ENCODE assay signal across 24 cellular contexts in the genomic region with DNA sequence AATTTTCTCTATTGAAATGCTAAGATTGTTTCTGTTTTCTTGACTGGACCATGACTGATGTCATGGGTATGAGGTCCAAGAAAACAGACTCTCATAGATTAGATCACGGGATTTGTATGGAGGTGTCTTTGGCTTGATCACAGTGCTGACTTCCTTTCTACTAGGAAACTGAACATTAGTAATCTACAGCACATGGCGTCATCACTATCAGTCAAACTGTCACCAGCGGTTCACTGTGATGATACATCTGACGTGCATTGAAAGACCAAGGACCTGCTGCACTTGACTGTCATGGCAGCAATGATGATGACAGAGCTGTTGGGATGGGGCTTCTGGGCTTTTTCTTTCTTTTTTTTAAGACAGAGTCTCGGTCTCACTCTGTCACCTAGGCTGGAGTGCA. TPM values are rescaled to one million over a fixed set of nuclear protein-coding genes. Genes with fewer than 3 reads are reported as not detected.
DNase-seq lines count a peak whose midpoint lies in the region; ATAC-seq, FAIRE-seq and TF ChIP-seq lines count a peak whose summit lies in the region.
"Had no signal": no experiment of that assay in that cellular context is flagged by ENCODE, and none has a peak within 500 bp of the region (broad histone marks: within the 10 kb centered on the region; RNA-seq: fewer than 3 reads in every experiment).

No MANE protein-coding gene starts in this region.

- POLR2A ChIA-PET in K562 (lab: Yijun Ruan, JAX): interaction anchor here (1.5 kb wide), 1 partner anchor 14 kb away, joined by 5 read pairs; no protein-coding TSS in a partner anchor

- no peak for DNase-seq in activated CD4-positive, CD25-positive, alpha-beta regulatory T cell (lab: John Stamatoyannopoulos, UW)
- DNase-seq in MV-4-11 (lab: John Stamatoyannopoulos, UW) (peak; percentile 7), K562 (ENCODE audit: extremely low read depth in 1 of 4, low spot score in 3 of 4) (peak in 2 of 4 experiments; percentile 43 to 81), smooth muscle cell (lab: John Stamatoyannopoulos, UW; ENCODE audit: unreplicated experiment) (no peak), NCI-H1105 treated with DMSO at 0.1 percent for 48 hours (lab: John Stamatoyannopoulos, UW) (no peak)
- DNase-seq in activated CD8-positive, alpha-beta memory T cell treated with anti-CD3 and anti-CD28 coated beads, Interleukin-2, amount 50 U/mL, for 48 hours: no peak
- DNase-seq: BE2C; CD4-positive, CD25-positive, alpha-beta regulatory T cell; COR-L47; DMS 273 treated with DMSO at 0.1 percent for 48 hours; GDM1; H9; Kasumi-1; MG63; NCI-H1417; NCI-H187; NCI-H2107; NCI-H2227 treated with DMSO at 0.1 percent for 48 hours; NCI-H524; NCI-H82; OCI-M1; SHP77 treated with DMSO at 0.1 percent for 48 hours had no signal

- H3K4me3 ChIP-seq in K562: no peak overlapping the region
- H3K4me3 ChIP-seq in smooth muscle cell: no peak overlapping the region
- H3K4me3 ChIP-seq: MG63 had no signal

- ATAC-seq in activated CD4-positive, CD25-positive, alpha-beta regulatory T cell treated with anti-CD3 and anti-CD28 coated beads, Interleukin-2, amount 50 U/mL, for 24 hours: peak; percentile 13 to 33
- peak; percentile 38 for ATAC-seq in K562

- TF ChIP-seq RAD21 in K562 (CRISPR knock-in tag; conservative IDR thresholded peaks at IDR 0.05 in 1 of 2, IDR thresholded peaks at IDR 0.05 in 1 of 2): no peak

- intact Hi-C loops in K562 (cut with micrococcal nuclease): no loop called here

- H3K4me2 ChIP-seq in K562 (ENCODE audit: insufficient read depth, low read length): no peak overlapping the region
- no peak overlapping the region for H3K4me2 ChIP-seq in smooth muscle cell

- TF ChIP-seq EP300 in K562 (IDR thresholded peaks at IDR 0.05; ENCODE audit: low read length): peak; percentile 77

- BruUV-seq in K562 (replicated peaks; lab: Mats Ljungman, UMichigan): no TSS peak

- H3K9me1 ChIP-seq in K562 (ENCODE audit: control insufficient read depth, insufficient read depth, low read length): no peaks in the 10 kb centered on the region

- H3K9ac ChIP-seq in K562 (ENCODE audit: insufficient read depth in 1 of 2, low read depth in 2 of 2, low read length in 2 of 2) (no peak overlapping the region), smooth muscle cell (ENCODE audit: low read depth) (no peak overlapping the region)

- no peaks in the 10 kb centered on the region for H3K27me3 ChIP-seq in K562 (ENCODE audit: control insufficient read depth in 2 of 2, insufficient read depth in 2 of 2, low read length in 2 of 2)
- no peaks in the 10 kb centered on the region for H3K27me3 ChIP-seq in smooth muscle cell (ENCODE audit: low read depth)
- H3K27me3 ChIP-seq: BE2C, MG63 had no signal

- no peak for TF ChIP-seq CTCF in K562 (IDR thresholded peaks at IDR 0.05 in 2 of 3, conservative IDR thresholded peaks at IDR 0.05 in 1 of 3; ENCODE audit: insufficient read depth in 2 of 3, low read depth in 1 of 3, low read length in 3 of 3)
- TF ChIP-seq CTCF in smooth muscle cell (IDR thresholded peaks at IDR 0.05; ENCODE audit: borderline replicate concordance, insufficient read depth, poor library complexity, severe bottlenecking): no peak

- FAIRE-seq in K562 (lab: Jason Lieb, UNC): peak; percentile 55

- H4K20me1 ChIP-seq in K562 (replicated peaks; ENCODE audit: control insufficient read depth, insufficient read depth, low read length) (no peaks in the 10 kb centered on the region), smooth muscle cell (ENCODE audit: low read depth) (no peaks in the 10 kb centered on the region)

- H3K36me3 ChIP-seq in K562 (ENCODE audit: control insufficient read depth, insufficient read depth, low read length) (no peaks in the 10 kb centered on the region), smooth muscle cell (ENCODE audit: low read depth) (no peaks in the 10 kb centered on the region)
- H3K36me3 ChIP-seq: BE2C, MG63 had no signal

- 3% methylated on average over 5 of the region's 5 CpGs for WGBS in K562 (ENCODE audit: insufficient coverage, low coverage, missing lambda C conversion rate)
- 75% methylated on average over 5 of the region's 5 CpGs for WGBS in smooth muscle cell (ENCODE audit: low lambda C conversion rate)

- peak overlapping the region; percentile 67 for H2AFZ ChIP-seq in K562 (ENCODE audit: low read depth, low read length)
- no peak overlapping the region for H2AFZ ChIP-seq in smooth muscle cell (ENCODE audit: low read depth)

- H3K79me2 ChIP-seq in K562 (ENCODE audit: control insufficient read depth, insufficient read depth, low read length): no peaks in the 10 kb centered on the region
- no peaks in the 10 kb centered on the region for H3K79me2 ChIP-seq in smooth muscle cell (ENCODE audit: low read depth)

- CTCF ChIA-PET in K562 (lab: Yijun Ruan, JAX; ENCODE audit: low intra/inter-chr PET ratio): no interaction called here

- H3K9me3 ChIP-seq in K562 (replicated peaks; ENCODE audit: control insufficient read depth, insufficient read depth, low read depth, low read length) (peaks cover 11% of the 10 kb centered on the region), smooth muscle cell (replicated peaks; ENCODE audit: low read depth) (no peaks in the 10 kb centered on the region)
- H3K9me3 ChIP-seq: BE2C had no signal

- in situ Hi-C loops in K562 (cut with MboI): no loop called here

- H3F3A ChIP-seq in smooth muscle cell (ENCODE audit: low read depth): peaks cover 55% of the 10 kb centered on the region

- H3K27ac ChIP-seq in K562 (ENCODE audit: extremely low read depth, low read depth, low read length) (no peak overlapping the region), smooth muscle cell (ENCODE audit: low read depth) (peak overlapping the region; percentile 27)
- H3K27ac ChIP-seq: HL-60 had no signal

- peaks cover 31 to 40% of the 10 kb centered on the region in 2 experiments for H3K4me1 ChIP-seq in K562 (replicated peaks in 1 of 2; ENCODE audit: control insufficient read depth in 2 of 2, insufficient read depth in 2 of 2, low read length in 2 of 2)
- peaks cover 11% of the 10 kb centered on the region for H3K4me1 ChIP-seq in smooth muscle cell (ENCODE audit: low read depth)
- H3K4me1 ChIP-seq: BE2C had no signal

- TF ChIP-seq POLR2A in K562 (conservative IDR thresholded peaks at IDR 0.05): no peak

TF ChIP-seq in K562, 482 proteins besides CTCF, POLR2A, EP300 and RAD21 (continues in another document):
- TF ChIP-seq HMGN3 (IDR thresholded peaks at IDR 0.05; ENCODE audit: borderline replicate concordance, extremely low read depth, insufficient read length, low read depth, low read length) (no peak), PTBP1 (IDR thresholded peaks at IDR 0.05; ENCODE audit: low read depth, low read length) (no peak), MED1 (CRISPR knock-in tag; IDR thresholded peaks at IDR 0.05; ENCODE audit: borderline replicate concordance) (no peak), ELF2 (CRISPR knock-in tag; IDR thresholded peaks at IDR 0.05) (no peak), BRD9 (IDR thresholded peaks at IDR 0.05; ENCODE audit: low read depth, partially characterized antibody) (no peak), GABPA (tag; conservative IDR thresholded peaks at IDR 0.05; ENCODE audit: low read depth) (peak; percentile 69), PURB (CRISPR knock-in tag; IDR thresholded peaks at IDR 0.05; ENCODE audit: low read depth) (no peak), POU5F1 (IDR thresholded peaks at IDR 0.05; ENCODE audit: borderline replicate concordance, low read depth, low read length, partially characterized antibody) (no peak), HNRNPL (IDR thresholded peaks at IDR 0.05; ENCODE audit: low read depth, low read length) (no peak), ZFP30 (CRISPR knock-in tag; IDR thresholded peaks at IDR 0.05; ENCODE audit: borderline replicate concordance) (no peak)

RNA-seq across cellular contexts. Expression of gene IMPA2, which starts 28.2 kb away (rescaled TPM):
- total RNA-seq in K562 (2011; cell fraction: chromatin; rRNA removed; ENCODE audit: low replicate concordance): 4.3 and 7.6 TPM in 2 replicates
- 7.0 and 8.0 TPM in 2 replicates for total RNA-seq in K562 (2011; cell fraction: nucleolus; rRNA removed)
- total RNA-seq in K562 (2011; cell fraction: nucleoplasm; rRNA removed): 8.5 and 8.9 TPM in 2 replicates
- 8.3 and 10.2 TPM in 2 replicates for total RNA-seq in K562 (2014; rRNA removed)
- total RNA-seq in K562 (2014; rRNA removed; fragmentation: Illumina TruSeq; extraction: Trizol): 4.3 and 5.8 TPM in 2 replicates
- total RNA-seq in K562 (2015; rRNA removed; fragmentation: Illumina TruSeq; extraction: Trizol): 5.2 and 5.7 TPM in 2 replicates
- 11.3 and 13.2 TPM in 2 replicates for total RNA-seq in K562 (2021)
- polyA plus RNA-seq in K562 (2011; rRNA removed): 3.4 and 3.5 TPM in 2 replicates
- polyA plus RNA-seq in K562 (2011; cell fraction: cytosol; rRNA removed): 4.0 and 6.5 TPM in 2 replicates
- polyA plus RNA-seq in K562 (2011; cell fraction: nucleus; rRNA removed): 9.3 and 9.5 TPM in 2 replicates
- polyA plus RNA-seq in K562 (2012): 9.5 and 12.2 TPM in 2 replicates
- polyA plus RNA-seq in K562 (2014; fragmentation: Illumina TruSeq; extraction: Trizol): 7.1 and 8.7 TPM in 2 replicates
- polyA plus RNA-seq in K562 (2014; fragmentation: Nextera tagmentation; extraction: Ambion mirVana): under 1 TPM; 0.62 to 0.98 TPM
- 3.9 and 10.6 TPM in 2 replicates for polyA plus RNA-seq in K562 (2014; rRNA removed)
- polyA minus RNA-seq in K562 (2011; rRNA and poly(A)+ RNA removed): 1.7 and 2.3 TPM in 2 replicates
- 2.2 and 2.7 TPM in 2 replicates for polyA minus RNA-seq in K562 (2011; cell fraction: cytosol; rRNA and poly(A)+ RNA removed)
- 2.3 and 4.4 TPM in 2 replicates for polyA minus RNA-seq in K562 (2011; cell fraction: nucleus; rRNA and poly(A)+ RNA removed)
- 9.9 and 10.5 TPM in 2 replicates for total RNA-seq in smooth muscle cell
- polyA plus RNA-seq in smooth muscle cell: 17.8 and 22.4 TPM in 2 replicates

RNA-seq across cellular contexts. Expression of gene MPPE1, which starts 45.0 kb away (rescaled TPM):
- total RNA-seq in K562 (2011; cell fraction: chromatin; rRNA removed; ENCODE audit: low replicate concordance): 60.6 and 93.7 TPM in 2 replicates
- total RNA-seq in K562 (2011; cell fraction: nucleolus; rRNA removed): 51.7 and 62.2 TPM in 2 replicates
- 58.4 and 67.3 TPM in 2 replicates for total RNA-seq in K562 (2011; cell fraction: nucleoplasm; rRNA removed)
- 11.2 and 12.8 TPM in 2 replicates for total RNA-seq in K562 (2014; rRNA removed)
- 12.8 and 14.7 TPM in 2 replicates for total RNA-seq in K562 (2014; rRNA removed; fragmentation: Illumina TruSeq; extraction: Trizol)
- total RNA-seq in K562 (2015; rRNA removed; fragmentation: Illumina TruSeq; extraction: Trizol): 10.7 and 11.7 TPM in 2 replicates
- total RNA-seq in K562 (2021): 14.2 and 17.4 TPM in 2 replicates
- 18.2 and 19.2 TPM in 2 replicates for polyA plus RNA-seq in K562 (2011; rRNA removed)
- 10.3 and 11.9 TPM in 2 replicates for polyA plus RNA-seq in K562 (2011; cell fraction: cytosol; rRNA removed)
- polyA plus RNA-seq in K562 (2011; cell fraction: nucleus; rRNA removed): 50.1 and 55.3 TPM in 2 replicates
- 10.9 and 18.8 TPM in 2 replicates for polyA plus RNA-seq in K562 (2012)
- polyA plus RNA-seq in K562 (2014; fragmentation: Illumina TruSeq; extraction: Trizol): 11.0 and 12.8 TPM in 2 replicates
- 10 to 100 TPM; 13.3 to 13.4 TPM for polyA plus RNA-seq in K562 (2014; fragmentation: Nextera tagmentation; extraction: Ambion mirVana)
- 12.8 and 19.5 TPM in 2 replicates for polyA plus RNA-seq in K562 (2014; rRNA removed)
- 14.8 and 16.9 TPM in 2 replicates for polyA minus RNA-seq in K562 (2011; rRNA and poly(A)+ RNA removed)
- 6.4 and 6.9 TPM in 2 replicates for polyA minus RNA-seq in K562 (2011; cell fraction: cytosol; rRNA and poly(A)+ RNA removed)
- 17.6 and 27.8 TPM in 2 replicates for polyA minus RNA-seq in K562 (2011; cell fraction: nucleus; rRNA and poly(A)+ RNA removed)
- total RNA-seq in smooth muscle cell: 28.5 and 73.1 TPM in 2 replicates
- polyA plus RNA-seq in smooth muscle cell: 33.6 and 36.7 TPM in 2 replicates
